In the genomic region with DNA sequence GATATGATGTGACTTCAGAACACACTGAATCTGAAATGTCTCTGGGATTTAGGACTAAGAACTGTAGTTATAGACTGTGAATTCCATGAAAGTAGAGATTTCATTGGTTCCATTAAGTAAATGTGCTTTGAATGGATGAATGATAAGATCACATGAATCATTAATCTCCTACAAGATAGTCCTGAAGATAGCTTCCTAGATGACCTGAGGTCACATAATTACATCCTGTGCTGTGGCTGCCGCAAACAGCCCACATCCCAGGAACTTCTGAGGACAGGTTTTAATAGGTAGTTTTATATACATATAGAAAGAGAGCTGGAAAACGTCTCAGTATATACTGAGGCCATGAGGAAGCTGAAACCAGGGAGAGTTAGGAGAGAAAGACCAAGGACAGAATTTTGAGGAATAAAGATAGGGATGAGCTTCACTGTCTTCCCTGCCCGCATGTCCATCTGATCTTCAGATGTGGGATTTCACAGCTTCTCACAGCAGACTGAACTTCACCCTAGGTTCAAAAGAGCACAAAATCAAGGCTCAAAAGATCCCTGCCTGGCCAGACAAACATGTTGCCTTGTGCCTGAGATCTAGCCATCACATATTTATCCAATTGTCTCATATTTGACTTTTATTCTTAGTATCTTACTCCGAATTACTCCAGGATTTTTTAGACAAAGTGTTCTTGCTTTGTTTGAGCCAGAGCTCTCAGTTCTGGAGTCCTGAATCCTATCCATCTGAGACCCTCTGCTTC, we compare ENCODE assay signal across 2 cellular contexts.
TF ChIP-seq lines count a peak whose summit lies in the region.

No MANE protein-coding gene starts in this region.

TF ChIP-seq in SK-N-SH, 30 proteins besides CTCF, POLR2A, EP300 and RAD21:
- TF ChIP-seq FOSL2 (IDR thresholded peaks at IDR 0.05; ENCODE audit: borderline replicate concordance, low read depth), result peak; percentile 25; the same call in 1 of the 2 replicates
- no peak for TF ChIP-seq ELF1 (IDR thresholded peaks at IDR 0.05)
- TF ChIP-seq POLR2AphosphoS5 (IDR thresholded peaks at IDR 0.05; ENCODE audit: low read depth, low read length), result no peak
- no peak for TF ChIP-seq TEAD4 (IDR thresholded peaks at IDR 0.05; ENCODE audit: borderline replicate concordance, insufficient read depth)
- peak; percentile 37 for TF ChIP-seq JUND (IDR thresholded peaks at IDR 0.05)
- TF ChIP-seq CHD2 (IDR thresholded peaks at IDR 0.05; ENCODE audit: low read length, partially characterized antibody), result no peak
- TF ChIP-seq TAF1 (IDR thresholded peaks at IDR 0.05; ENCODE audit: borderline replicate concordance, low read depth, low read length), result no peak
- TF ChIP-seq, protein P1, sequence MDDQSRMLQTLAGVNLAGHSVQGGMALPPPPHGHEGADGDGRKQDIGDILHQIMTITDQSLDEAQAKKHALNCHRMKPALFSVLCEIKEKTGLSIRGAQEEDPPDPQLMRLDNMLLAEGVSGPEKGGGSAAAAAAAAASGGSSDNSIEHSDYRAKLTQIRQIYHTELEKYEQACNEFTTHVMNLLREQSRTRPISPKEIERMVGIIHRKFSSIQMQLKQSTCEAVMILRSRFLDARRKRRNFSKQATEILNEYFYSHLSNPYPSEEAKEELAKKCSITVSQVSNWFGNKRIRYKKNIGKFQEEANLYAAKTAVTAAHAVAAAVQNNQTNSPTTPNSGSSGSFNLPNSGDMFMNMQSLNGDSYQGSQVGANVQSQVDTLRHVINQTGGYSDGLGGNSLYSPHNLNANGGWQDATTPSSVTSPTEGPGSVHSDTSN (IDR thresholded peaks at IDR 0.05), result peak; percentile 30; the same call in 1 of the 2 replicates
- no peak for TF ChIP-seq FOXM1 (IDR thresholded peaks at IDR 0.05; ENCODE audit: low read depth)
- no peak for TF ChIP-seq EZH2phosphoT487 (IDR thresholded peaks at IDR 0.05; ENCODE audit: borderline replicate concordance, low read depth)
- peak; percentile 63; the same call in 1 of the 2 replicates for TF ChIP-seq TCF12 (IDR thresholded peaks at IDR 0.05)
- no peak for TF ChIP-seq GABPA (IDR thresholded peaks at IDR 0.05; ENCODE audit: low read depth)
- no peak for TF ChIP-seq IRF3 (IDR thresholded peaks at IDR 0.05; ENCODE audit: low read depth, low read length)
- TF ChIP-seq MXI1 (IDR thresholded peaks at IDR 0.05; ENCODE audit: low read depth, low read length), result no peak
- peak; percentile 53; the same call in 1 of the 2 replicates for TF ChIP-seq RXRA (IDR thresholded peaks at IDR 0.05; ENCODE audit: borderline replicate concordance, low read depth)
- TF ChIP-seq, protein P2, sequence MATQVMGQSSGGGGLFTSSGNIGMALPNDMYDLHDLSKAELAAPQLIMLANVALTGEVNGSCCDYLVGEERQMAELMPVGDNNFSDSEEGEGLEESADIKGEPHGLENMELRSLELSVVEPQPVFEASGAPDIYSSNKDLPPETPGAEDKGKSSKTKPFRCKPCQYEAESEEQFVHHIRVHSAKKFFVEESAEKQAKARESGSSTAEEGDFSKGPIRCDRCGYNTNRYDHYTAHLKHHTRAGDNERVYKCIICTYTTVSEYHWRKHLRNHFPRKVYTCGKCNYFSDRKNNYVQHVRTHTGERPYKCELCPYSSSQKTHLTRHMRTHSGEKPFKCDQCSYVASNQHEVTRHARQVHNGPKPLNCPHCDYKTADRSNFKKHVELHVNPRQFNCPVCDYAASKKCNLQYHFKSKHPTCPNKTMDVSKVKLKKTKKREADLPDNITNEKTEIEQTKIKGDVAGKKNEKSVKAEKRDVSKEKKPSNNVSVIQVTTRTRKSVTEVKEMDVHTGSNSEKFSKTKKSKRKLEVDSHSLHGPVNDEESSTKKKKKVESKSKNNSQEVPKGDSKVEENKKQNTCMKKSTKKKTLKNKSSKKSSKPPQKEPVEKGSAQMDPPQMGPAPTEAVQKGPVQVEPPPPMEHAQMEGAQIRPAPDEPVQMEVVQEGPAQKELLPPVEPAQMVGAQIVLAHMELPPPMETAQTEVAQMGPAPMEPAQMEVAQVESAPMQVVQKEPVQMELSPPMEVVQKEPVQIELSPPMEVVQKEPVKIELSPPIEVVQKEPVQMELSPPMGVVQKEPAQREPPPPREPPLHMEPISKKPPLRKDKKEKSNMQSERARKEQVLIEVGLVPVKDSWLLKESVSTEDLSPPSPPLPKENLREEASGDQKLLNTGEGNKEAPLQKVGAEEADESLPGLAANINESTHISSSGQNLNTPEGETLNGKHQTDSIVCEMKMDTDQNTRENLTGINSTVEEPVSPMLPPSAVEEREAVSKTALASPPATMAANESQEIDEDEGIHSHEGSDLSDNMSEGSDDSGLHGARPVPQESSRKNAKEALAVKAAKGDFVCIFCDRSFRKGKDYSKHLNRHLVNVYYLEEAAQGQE (IDR thresholded peaks at IDR 0.05; ENCODE audit: low read depth, low read length), result no peak
- TF ChIP-seq USF2 (IDR thresholded peaks at IDR 0.05; ENCODE audit: borderline replicate concordance, low read depth, low read length), result no peak
- TF ChIP-seq NFIC (IDR thresholded peaks at IDR 0.05; ENCODE audit: borderline replicate concordance), result no peak; the same call in 1 of the 2 replicates
- TF ChIP-seq MAX (IDR thresholded peaks at IDR 0.05; ENCODE audit: low read depth), result no peak

TF ChIP-seq in HepG2, 621 proteins besides CTCF, POLR2A, EP300 and RAD21:
- no peak for TF ChIP-seq SRSF4 (IDR thresholded peaks at IDR 0.05; ENCODE audit: low read depth, low read length, poor library complexity, severe bottlenecking)
- TF ChIP-seq HDAC1 (CRISPR knock-in tag; IDR thresholded peaks at IDR 0.05), result no peak
- no peak for TF ChIP-seq KLF6 (CRISPR knock-in tag; IDR thresholded peaks at IDR 0.05)
- peak; percentile 22; the same call in 1 of the 2 replicates for TF ChIP-seq HNF4G (IDR thresholded peaks at IDR 0.05; ENCODE audit: borderline replicate concordance, low read depth, low read length)
- no peak for TF ChIP-seq HNF4G (CRISPR knock-in tag; IDR thresholded peaks at IDR 0.05; ENCODE audit: borderline replicate concordance, low read depth)
- TF ChIP-seq RBAK (CRISPR knock-in tag; IDR thresholded peaks at IDR 0.05), result no peak
- peak; percentile 38; the same call in 1 of the 2 replicates for TF ChIP-seq NCOR1 (IDR thresholded peaks at IDR 0.05; ENCODE audit: borderline replicate concordance, low read length)
- no peak for TF ChIP-seq HDAC6 (IDR thresholded peaks at IDR 0.05; ENCODE audit: low read depth, low read length)
- TF ChIP-seq PAWR (CRISPR knock-in tag; IDR thresholded peaks at IDR 0.05; ENCODE audit: borderline replicate concordance), result no peak
- TF ChIP-seq HNRNPH1 (optimal IDR thresholded peaks at IDR 0.05; ENCODE audit: low read depth, low read length), result no peak
- no peak for TF ChIP-seq FOXA3 (CRISPR knock-in tag; IDR thresholded peaks at IDR 0.05)
- no peak for TF ChIP-seq ZFY (CRISPR knock-in tag; IDR thresholded peaks at IDR 0.05)
- TF ChIP-seq ZNF230 (CRISPR knock-in tag; IDR thresholded peaks at IDR 0.05), result no peak
- no peak for TF ChIP-seq SRSF1 (optimal IDR thresholded peaks at IDR 0.05; ENCODE audit: low read depth, low read length)
- TF ChIP-seq ZFP82 (CRISPR knock-in tag; IDR thresholded peaks at IDR 0.05; ENCODE audit: borderline replicate concordance), result no peak
- TF ChIP-seq, protein P3, sequence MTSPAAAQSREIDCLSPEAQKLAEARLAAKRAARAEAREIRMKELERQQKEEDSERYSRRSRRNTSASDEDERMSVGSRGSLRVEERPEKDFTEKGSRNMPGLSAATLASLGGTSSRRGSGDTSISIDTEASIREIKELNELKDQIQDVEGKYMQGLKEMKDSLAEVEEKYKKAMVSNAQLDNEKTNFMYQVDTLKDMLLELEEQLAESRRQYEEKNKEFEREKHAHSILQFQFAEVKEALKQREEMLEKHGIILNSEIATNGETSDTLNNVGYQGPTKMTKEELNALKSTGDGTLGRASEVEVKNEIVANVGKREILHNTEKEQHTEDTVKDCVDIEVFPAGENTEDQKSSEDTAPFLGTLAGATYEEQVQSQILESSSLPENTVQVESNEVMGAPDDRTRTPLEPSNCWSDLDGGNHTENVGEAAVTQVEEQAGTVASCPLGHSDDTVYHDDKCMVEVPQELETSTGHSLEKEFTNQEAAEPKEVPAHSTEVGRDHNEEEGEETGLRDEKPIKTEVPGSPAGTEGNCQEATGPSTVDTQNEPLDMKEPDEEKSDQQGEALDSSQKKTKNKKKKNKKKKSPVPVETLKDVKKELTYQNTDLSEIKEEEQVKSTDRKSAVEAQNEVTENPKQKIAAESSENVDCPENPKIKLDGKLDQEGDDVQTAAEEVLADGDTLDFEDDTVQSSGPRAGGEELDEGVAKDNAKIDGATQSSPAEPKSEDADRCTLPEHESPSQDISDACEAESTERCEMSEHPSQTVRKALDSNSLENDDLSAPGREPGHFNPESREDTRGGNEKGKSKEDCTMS (CRISPR knock-in tag; conservative IDR thresholded peaks at IDR 0.05), result no peak
- TF ChIP-seq, protein P4, sequence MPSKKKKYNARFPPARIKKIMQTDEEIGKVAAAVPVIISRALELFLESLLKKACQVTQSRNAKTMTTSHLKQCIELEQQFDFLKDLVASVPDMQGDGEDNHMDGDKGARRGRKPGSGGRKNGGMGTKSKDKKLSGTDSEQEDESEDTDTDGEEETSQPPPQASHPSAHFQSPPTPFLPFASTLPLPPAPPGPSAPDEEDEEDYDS (CRISPR knock-in tag; IDR thresholded peaks at IDR 0.05), result no peak
- no peak for TF ChIP-seq SOX6 (IDR thresholded peaks at IDR 0.05)
- TF ChIP-seq SOX6 (CRISPR knock-in tag; IDR thresholded peaks at IDR 0.05), result no peak
- no peak for TF ChIP-seq ZMYM2 (CRISPR knock-in tag; IDR thresholded peaks at IDR 0.05)
- no peak for TF ChIP-seq MTF2 (CRISPR knock-in tag; IDR thresholded peaks at IDR 0.05; ENCODE audit: borderline replicate concordance)
- TF ChIP-seq ZMAT3 (CRISPR knock-in tag; conservative IDR thresholded peaks at IDR 0.05), result no peak
- no peak for TF ChIP-seq ZNF768 (CRISPR knock-in tag; IDR thresholded peaks at IDR 0.05)
- TF ChIP-seq ELF4 (CRISPR knock-in tag; IDR thresholded peaks at IDR 0.05; ENCODE audit: borderline replicate concordance), result no peak
- TF ChIP-seq ZNF557 (CRISPR knock-in tag; IDR thresholded peaks at IDR 0.05), result no peak
- TF ChIP-seq ZNF136 (CRISPR knock-in tag; IDR thresholded peaks at IDR 0.05; ENCODE audit: low read depth), result no peak
- TF ChIP-seq, protein P5, sequence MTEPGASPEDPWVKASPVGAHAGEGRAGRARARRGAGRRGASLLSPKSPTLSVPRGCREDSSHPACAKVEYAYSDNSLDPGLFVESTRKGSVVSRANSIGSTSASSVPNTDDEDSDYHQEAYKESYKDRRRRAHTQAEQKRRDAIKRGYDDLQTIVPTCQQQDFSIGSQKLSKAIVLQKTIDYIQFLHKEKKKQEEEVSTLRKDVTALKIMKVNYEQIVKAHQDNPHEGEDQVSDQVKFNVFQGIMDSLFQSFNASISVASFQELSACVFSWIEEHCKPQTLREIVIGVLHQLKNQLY (CRISPR knock-in tag; IDR thresholded peaks at IDR 0.05), result no peak
- peak; percentile 34; the same call in 1 of the 2 replicates for TF ChIP-seq POGZ (CRISPR knock-in tag; IDR thresholded peaks at IDR 0.05)
- no peak for TF ChIP-seq HOXA7 (CRISPR knock-in tag; IDR thresholded peaks at IDR 0.05)
- no peak for TF ChIP-seq ZNF775 (CRISPR knock-in tag; IDR thresholded peaks at IDR 0.05; ENCODE audit: borderline replicate concordance)
- no peak for TF ChIP-seq ZNF343 (CRISPR knock-in tag; IDR thresholded peaks at IDR 0.05)
- no peak for TF ChIP-seq MAFF (IDR thresholded peaks at IDR 0.05; ENCODE audit: low read depth, low read length)
- TF ChIP-seq LBX2 (CRISPR knock-in tag; IDR thresholded peaks at IDR 0.05; ENCODE audit: borderline replicate concordance), result no peak
- TF ChIP-seq KAT7 (CRISPR knock-in tag; IDR thresholded peaks at IDR 0.05; ENCODE audit: borderline replicate concordance), result peak; percentile 51; the same call in 1 of the 2 replicates
- TF ChIP-seq, protein P6, sequence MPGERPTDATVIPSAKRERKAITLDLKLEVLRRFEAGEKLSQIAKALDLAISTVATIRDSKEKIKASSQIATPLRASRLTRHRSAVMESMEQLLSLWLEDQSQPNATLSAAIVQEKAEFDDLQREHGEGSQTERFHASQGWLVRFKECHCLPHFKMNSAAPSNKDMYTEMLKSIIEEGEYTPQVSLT (CRISPR knock-in tag; IDR thresholded peaks at IDR 0.05; ENCODE audit: borderline replicate concordance, low read depth), result no peak
- TF ChIP-seq KLF15 (CRISPR knock-in tag; IDR thresholded peaks at IDR 0.05; ENCODE audit: borderline replicate concordance), result no peak
- TF ChIP-seq PHF20 (CRISPR knock-in tag; IDR thresholded peaks at IDR 0.05), result no peak
- peak; percentile 82 for TF ChIP-seq HNF4A (CRISPR knock-in tag; IDR thresholded peaks at IDR 0.05)
- TF ChIP-seq ZSCAN20 (CRISPR knock-in tag; IDR thresholded peaks at IDR 0.05; ENCODE audit: borderline replicate concordance), result no peak
- no peak for TF ChIP-seq ZNF773 (CRISPR knock-in tag; IDR thresholded peaks at IDR 0.05; ENCODE audit: borderline replicate concordance)
- TF ChIP-seq ZNF263 (CRISPR knock-in tag; IDR thresholded peaks at IDR 0.05), result no peak
- no peak for TF ChIP-seq MLLT10 (CRISPR knock-in tag; IDR thresholded peaks at IDR 0.05)
- no peak for TF ChIP-seq FOXK1 (CRISPR knock-in tag; IDR thresholded peaks at IDR 0.05; ENCODE audit: borderline replicate concordance, low read depth)
- TF ChIP-seq ZFP1 (CRISPR knock-in tag; IDR thresholded peaks at IDR 0.05), result no peak
- no peak for TF ChIP-seq KDM5A (IDR thresholded peaks at IDR 0.05; ENCODE audit: borderline replicate concordance, low read length)
